23 cellular contexts compared by ENCODE assay signal in genomic region chr6:28531479-28532128, GRCh38. TPM values are rescaled to one million over a fixed set of nuclear protein-coding genes. Genes with fewer than 3 reads are reported as not detected.
A peak's percentile ranks its signal among the peaks of the same experiment; 100 is the strongest.
DNase-seq lines count a peak whose midpoint lies in the region; ATAC-seq and TF ChIP-seq lines count a peak whose summit lies in the region.
"Had no signal": no experiment of that assay in that cellular context is flagged by ENCODE, and none has a peak within 500 bp of the region (broad histone marks: within the 10 kb centered on the region; RNA-seq: fewer than 3 reads in every experiment).

No MANE protein-coding gene starts in this region.

- no peak overlapping the region for H3K4me3 ChIP-seq in DOHH2 (ENCODE audit: low read length)
- H3K4me3 ChIP-seq in HUES48 (ENCODE audit: low read depth, low read length), result no peak overlapping the region
- H3K4me3 ChIP-seq in SK-N-SH (ENCODE audit: low read depth in 2 of 2, low read length in 1 of 2), result no peak overlapping the region
- H3K4me3 ChIP-seq in tibial artery, result no peak overlapping the region
- H3K4me3 ChIP-seq: heart right ventricle, psoas muscle, spleen had no signal

- no peak for TF ChIP-seq EP300 in SK-N-SH (IDR thresholded peaks at IDR 0.05; ENCODE audit: borderline replicate concordance in 1 of 2, low read depth in 1 of 2, low read length in 1 of 2)

- H3K27ac ChIP-seq in DOHH2 (ENCODE audit: low read depth, low read length) (no peak overlapping the region), HUES48 (ENCODE audit: low read depth, low read length) (peak overlapping the region; percentile 2), SK-N-SH (ENCODE audit: low read depth in 2 of 2, low read length in 1 of 2) (no peak overlapping the region), foreskin keratinocyte (no peak overlapping the region), tibial artery (no peak overlapping the region)
- H3K27ac ChIP-seq: heart right ventricle, psoas muscle, spleen had no signal

- peak; percentile 22; the same call in 1 of the 2 replicates for TF ChIP-seq RAD21 in SK-N-SH (IDR thresholded peaks at IDR 0.05; ENCODE audit: low read length)

- H3K79me2 ChIP-seq in DOHH2 (ENCODE audit: control insufficient read depth, low read length), result no peaks in the 10 kb centered on the region
- no peaks in the 10 kb centered on the region for H3K79me2 ChIP-seq in SK-N-SH (ENCODE audit: insufficient read depth)

- H3F3A ChIP-seq in DOHH2 (ENCODE audit: control insufficient read depth, insufficient read depth) (no peaks in the 10 kb centered on the region), SK-N-SH (replicated peaks; ENCODE audit: insufficient read depth) (no peaks in the 10 kb centered on the region)

- H3K4me1 ChIP-seq in DOHH2 (ENCODE audit: control insufficient read depth, low read length) (no peaks in the 10 kb centered on the region), HUES48 (ENCODE audit: control insufficient read depth, insufficient read depth, low read length) (peaks cover 10% of the 10 kb centered on the region), SK-N-SH (ENCODE audit: control insufficient read depth in 1 of 2, insufficient read depth in 2 of 2, low read depth in 1 of 2, low read length in 1 of 2) (no peaks in the 10 kb centered on the region), foreskin keratinocyte (no peaks in the 10 kb centered on the region), tibial artery (no peaks in the 10 kb centered on the region)
- H3K4me1 ChIP-seq: heart right ventricle, psoas muscle, spleen had no signal

- CTCF ChIA-PET in SK-N-SH (lab: Yijun Ruan, JAX), result interaction anchor here (1.2 to 1.5 kb wide), 3 partner anchors 11 to 153 kb away, joined by 4 to 9 read pairs (median 4); no protein-coding TSS in a partner anchor

- no peak overlapping the region for H3K4me2 ChIP-seq in DOHH2 (ENCODE audit: low read length)
- H3K4me2 ChIP-seq in SK-N-SH, result no peak overlapping the region

- intact Hi-C loops in tibial artery (cut with DNase I; ENCODE audit: low total_unique reads), result no loop called here
- intact Hi-C loops in activated CD4-positive, alpha-beta T cell treated with anti-CD3 and anti-CD28 coated beads, Interleukin-2, amount 10 ng/mL, durations not matched to agents 24 days and 14 days (cut with micrococcal nuclease), result no loop called here

- no peak overlapping the region for H3K27ac Mint-ChIP-seq in activated CD4-positive, alpha-beta T cell treated with anti-CD3 and anti-CD28 coated beads, Interleukin-2, amount 10 ng/mL, durations not matched to agents 24 days and 14 days

- H3K9me3 Mint-ChIP-seq in activated CD4-positive, alpha-beta T cell treated with anti-CD3 and anti-CD28 coated beads, Interleukin-2, amount 10 ng/mL, durations not matched to agents 24 days and 14 days, result peaks cover 4% of the 10 kb centered on the region
- H3K9me3 Mint-ChIP-seq: central memory CD8-positive, alpha-beta T cell; mesothelial cell of epicardium had no signal

- H4K20me1 ChIP-seq in DOHH2 (ENCODE audit: control insufficient read depth, insufficient read depth, low read depth, low read length) (no peaks in the 10 kb centered on the region), SK-N-SH (ENCODE audit: insufficient read depth) (no peaks in the 10 kb centered on the region)

- H3K27me3 Mint-ChIP-seq in activated CD4-positive, alpha-beta T cell treated with anti-CD3 and anti-CD28 coated beads, Interleukin-2, amount 10 ng/mL, durations not matched to agents 24 days and 14 days, result peaks cover 52% of the 10 kb centered on the region

- no peaks in the 10 kb centered on the region for H3K36me3 Mint-ChIP-seq in activated CD4-positive, alpha-beta T cell treated with anti-CD3 and anti-CD28 coated beads, Interleukin-2, amount 10 ng/mL, durations not matched to agents 24 days and 14 days (ENCODE audit: low read depth)
- H3K36me3 Mint-ChIP-seq: mesothelial cell of epicardium had no signal

- H3K4me3 Mint-ChIP-seq in activated CD4-positive, alpha-beta T cell treated with anti-CD3 and anti-CD28 coated beads, Interleukin-2, amount 10 ng/mL, durations not matched to agents 24 days and 14 days, result no peak overlapping the region
- H3K4me3 Mint-ChIP-seq: central memory CD8-positive, alpha-beta T cell had no signal

- POLR2A ChIA-PET in SK-N-SH (lab: Yijun Ruan, JAX), result no interaction called here

- 28% methylated on average over 4 of the region's 7 CpGs for WGBS in SK-N-SH (ENCODE audit: low lambda C conversion rate)

- H3K27me3 ChIP-seq in DOHH2 (ENCODE audit: control insufficient read depth, low read length) (peaks cover 6% of the 10 kb centered on the region), HUES48 (ENCODE audit: control insufficient read depth, insufficient read depth, low read length) (no peaks in the 10 kb centered on the region), SK-N-SH (ENCODE audit: insufficient read depth) (peaks cover under 1% of the 10 kb centered on the region; the same call in 1 of the 2 replicates), foreskin keratinocyte (peaks cover 41% of the 10 kb centered on the region), tibial artery (no peaks in the 10 kb centered on the region)

- TF ChIP-seq CTCF in DOHH2 (IDR thresholded peaks at IDR 0.05; ENCODE audit: low read depth, low read length, poor library complexity, severe bottlenecking) (peak; percentile 14), SK-N-SH (IDR thresholded peaks at IDR 0.05) (no peak; the same call in 1 of the 2 replicates), foreskin keratinocyte (conservative IDR thresholded peaks at IDR 0.05) (peak; percentile 41), tibial artery (IDR thresholded peaks at IDR 0.05) (no peak)

- no peak for ATAC-seq in foreskin keratinocyte
- no peak for ATAC-seq in HG03045 (IDR thresholded peaks at IDR 0.05; ENCODE audit: unreplicated experiment)
- ATAC-seq: heart right ventricle, psoas muscle had no signal

- H2AFZ ChIP-seq in SK-N-SH (ENCODE audit: low read depth), result no peak overlapping the region

- H3K9ac ChIP-seq in HUES48 (ENCODE audit: low read depth, low read length), result no peak overlapping the region
- H3K9ac ChIP-seq in SK-N-SH, result no peak overlapping the region

- H3K9me2 ChIP-seq in DOHH2 (replicated peaks; ENCODE audit: control insufficient read depth, low read length) (no peaks in the 10 kb centered on the region), SK-N-SH (no peaks in the 10 kb centered on the region)

- H3K36me3 ChIP-seq in DOHH2 (ENCODE audit: control insufficient read depth, low read length) (no peaks in the 10 kb centered on the region), HUES48 (ENCODE audit: control insufficient read depth, insufficient read depth, low read length) (no peaks in the 10 kb centered on the region), SK-N-SH (replicated peaks in 1 of 2; ENCODE audit: control insufficient read depth in 1 of 2, insufficient read depth in 2 of 2, low read length in 1 of 2) (no peaks in the 10 kb centered on the region), tibial artery (no peaks in the 10 kb centered on the region)
- H3K36me3 ChIP-seq: heart right ventricle, spleen had no signal

- DNase-seq in SK-N-SH, result no peak
- DNase-seq in foreskin keratinocyte, result no peak
- DNase-seq in activated CD4-positive, alpha-beta T cell treated with anti-CD3 and anti-CD28 coated beads, Interleukin-2, amount 50 U/mL, for 1 hour, result no peak
- no peak for DNase-seq in tibial artery
- no peak for DNase-seq in activated CD4-positive, alpha-beta T cell treated with anti-CD3 and anti-CD28 coated beads, Interleukin-2, amount 10 ng/mL, durations not matched to agents 24 days and 14 days
- DNase-seq: activated gamma-delta T cell; amniotic stem cell; effector CD8-positive, alpha-beta T cell; heart right ventricle; kidney; MM.1S; NCI-H2081 treated with DMSO at 0.1 percent for 48 hours; NCI-H774; psoas muscle; spleen had no signal

- H3K9me3 ChIP-seq in DOHH2 (ENCODE audit: control insufficient read depth, insufficient read depth, low read length), result no peaks in the 10 kb centered on the region
- no peaks in the 10 kb centered on the region for H3K9me3 ChIP-seq in HUES48 (ENCODE audit: control insufficient read depth, insufficient read depth, low read length)
- H3K9me3 ChIP-seq in SK-N-SH, result no peaks in the 10 kb centered on the region
- H3K9me3 ChIP-seq in tibial artery, result no peaks in the 10 kb centered on the region
- H3K9me3 ChIP-seq: heart right ventricle, psoas muscle, spleen had no signal

- H3K4me1 Mint-ChIP-seq in activated CD4-positive, alpha-beta T cell treated with anti-CD3 and anti-CD28 coated beads, Interleukin-2, amount 10 ng/mL, durations not matched to agents 24 days and 14 days, result no peaks in the 10 kb centered on the region
- H3K4me1 Mint-ChIP-seq: central memory CD8-positive, alpha-beta T cell had no signal

TF ChIP-seq in SK-N-SH, 30 proteins besides CTCF, POLR2A, EP300 and RAD21 (continues in another document):
- TF ChIP-seq POLR2AphosphoS5 (IDR thresholded peaks at IDR 0.05; ENCODE audit: low read depth, low read length), result no peak
- TF ChIP-seq SIN3A (IDR thresholded peaks at IDR 0.05; ENCODE audit: borderline replicate concordance, low read depth, low read length), result no peak
- TF ChIP-seq, protein P1, sequence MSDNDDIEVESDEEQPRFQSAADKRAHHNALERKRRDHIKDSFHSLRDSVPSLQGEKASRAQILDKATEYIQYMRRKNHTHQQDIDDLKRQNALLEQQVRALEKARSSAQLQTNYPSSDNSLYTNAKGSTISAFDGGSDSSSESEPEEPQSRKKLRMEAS (IDR thresholded peaks at IDR 0.05; ENCODE audit: low read depth), result no peak
- TF ChIP-seq, protein P2, sequence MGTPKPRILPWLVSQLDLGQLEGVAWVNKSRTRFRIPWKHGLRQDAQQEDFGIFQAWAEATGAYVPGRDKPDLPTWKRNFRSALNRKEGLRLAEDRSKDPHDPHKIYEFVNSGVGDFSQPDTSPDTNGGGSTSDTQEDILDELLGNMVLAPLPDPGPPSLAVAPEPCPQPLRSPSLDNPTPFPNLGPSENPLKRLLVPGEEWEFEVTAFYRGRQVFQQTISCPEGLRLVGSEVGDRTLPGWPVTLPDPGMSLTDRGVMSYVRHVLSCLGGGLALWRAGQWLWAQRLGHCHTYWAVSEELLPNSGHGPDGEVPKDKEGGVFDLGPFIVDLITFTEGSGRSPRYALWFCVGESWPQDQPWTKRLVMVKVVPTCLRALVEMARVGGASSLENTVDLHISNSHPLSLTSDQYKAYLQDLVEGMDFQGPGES (IDR thresholded peaks at IDR 0.05; ENCODE audit: low read depth, low read length), result no peak
- TF ChIP-seq ELF1 (IDR thresholded peaks at IDR 0.05), result no peak

RNA-seq across cellular contexts. Expression of gene GPX5, which starts 5.9 kb away (rescaled TPM):
- polyA plus RNA-seq in SK-N-SH (2012; rRNA removed) (not detected in 2 replicates), foreskin keratinocyte (not detected in 2 replicates)
- not detected in 2 replicates for polyA plus RNA-seq in SK-N-SH (2012; cell fraction: cytosol; rRNA removed)
- not detected in 2 replicates for polyA plus RNA-seq in SK-N-SH (2012; cell fraction: nucleus; rRNA removed)
- not detected in 2 replicates for total RNA-seq in foreskin keratinocyte
- total RNA-seq in activated CD4-positive, alpha-beta T cell treated with anti-CD3 and anti-CD28 coated beads, Interleukin-2, amount 10 ng/mL, durations not matched to agents 24 days and 14 days, result not detected in 2 replicates
- total RNA-seq: heart right ventricle; kidney; mesothelial cell of epicardium; psoas muscle; spleen; T-helper 1 cell treated with Interleukin-12 subunit alpha and Interleukin-12 subunit beta and Interleukin-4 antibody, amounts not matched to agents 30 ng/mL and 1 ng/mL, for 36 hours had no signal
- polyA plus RNA-seq: heart right ventricle, neural cell, psoas muscle, spleen had no signal

RNA-seq across cellular contexts. Expression of gene GPX6, which starts 16.0 kb away (rescaled TPM):
- polyA plus RNA-seq in SK-N-SH (2012; rRNA removed) (not detected in 2 replicates), foreskin keratinocyte (not detected in 2 replicates)
- not detected in 2 replicates for polyA plus RNA-seq in SK-N-SH (2012; cell fraction: cytosol; rRNA removed)
- not detected in 2 replicates for polyA plus RNA-seq in SK-N-SH (2012; cell fraction: nucleus; rRNA removed)
- not detected in 2 replicates for total RNA-seq in foreskin keratinocyte
- not detected in 2 replicates for total RNA-seq in activated CD4-positive, alpha-beta T cell treated with anti-CD3 and anti-CD28 coated beads, Interleukin-2, amount 10 ng/mL, durations not matched to agents 24 days and 14 days
- total RNA-seq: heart right ventricle; kidney; mesothelial cell of epicardium; psoas muscle; spleen; T-helper 1 cell treated with Interleukin-12 subunit alpha and Interleukin-12 subunit beta and Interleukin-4 antibody, amounts not matched to agents 30 ng/mL and 1 ng/mL, for 36 hours had no signal
- polyA plus RNA-seq: heart right ventricle, neural cell, psoas muscle, spleen, thymus had no signal

Comparison
In these comparisons a context has a peak if more than half of its experiments do, and no peak if none do; other contexts are left out.
1. CTCF ChIP-seq: peak in DOHH2 (single experiment) and foreskin keratinocyte (single experiment); none in SK-N-SH (single experiment) and tibial artery (0 of 2).